13 cellular contexts compared by ENCODE assay signal in genomic region chr14:56172571-56172971, GRCh38. TPM values are rescaled to one million over a fixed set of nuclear protein-coding genes. Genes with fewer than 3 reads are reported as not detected.
DNase-seq lines count a peak whose midpoint lies in the region; ATAC-seq, FAIRE-seq and TF ChIP-seq lines count a peak whose summit lies in the region.
"Had no signal": no experiment of that assay in that cellular context is flagged by ENCODE, and none has a peak within 500 bp of the region (broad histone marks: within the 10 kb centered on the region; RNA-seq: fewer than 3 reads in every experiment).

No MANE protein-coding gene starts in this region.

- WGBS in A549 (ENCODE audit: missing lambda C conversion rate) = 31% methylated on average over 3 of the region's 3 CpGs

- DNase-seq in A549 (ENCODE audit: low read depth in 1 of 2, low spot score in 1 of 2) = peak in 1 of 2 experiments; percentile 39
- peak; percentile 79 for DNase-seq in HCEC 1CT
- no peak for DNase-seq in activated naive CD8-positive, alpha-beta T cell treated with anti-CD3 and anti-CD28 coated beads, Interleukin-2, amount 10 ng/mL, durations not matched to agents 7 days and 5 days
- no peak for DNase-seq in immature natural killer cell
- DNase-seq in NCI-H1694 treated with DMSO at 0.1 percent for 48 hours (lab: John Stamatoyannopoulos, UW) = no peak
- DNase-seq: activated CD4-positive, alpha-beta T cell treated with anti-CD3 and anti-CD28 coated beads for 1 hour; DMS79; NCI-H2107 had no signal

- TF ChIP-seq POLR2A in A549 (IDR thresholded peaks at IDR 0.05; ENCODE audit: low read length) = no peak

- TF ChIP-seq EP300 in A549 (IDR thresholded peaks at IDR 0.05) = no peak

- H3K4me3 Mint-ChIP-seq in activated naive CD8-positive, alpha-beta T cell treated with anti-CD3 and anti-CD28 coated beads, Interleukin-2, amount 10 ng/mL, durations not matched to agents 7 days and 5 days = peak overlapping the region; percentile 70
- H3K4me3 Mint-ChIP-seq in immature natural killer cell = peak overlapping the region in 4 of 5 donors; percentile 4 to 58 (median 30)

- H3K27ac Mint-ChIP-seq in activated naive CD8-positive, alpha-beta T cell treated with anti-CD3 and anti-CD28 coated beads, Interleukin-2, amount 10 ng/mL, durations not matched to agents 7 days and 5 days = peak overlapping the region; percentile 77
- H3K27ac Mint-ChIP-seq in immature natural killer cell = peak overlapping the region in 4 of 6 donors; percentile 5 to 43 (median 5)

- no peaks in the 10 kb centered on the region for H3K9me3 ChIP-seq in A549
- H3K9me3 ChIP-seq: neutrophil had no signal

- H3K4me1 Mint-ChIP-seq in activated naive CD8-positive, alpha-beta T cell treated with anti-CD3 and anti-CD28 coated beads, Interleukin-2, amount 10 ng/mL, durations not matched to agents 7 days and 5 days = peaks cover 33% of the 10 kb centered on the region
- peaks cover 42 to 54% of the 10 kb centered on the region in 2 donors for H3K4me1 Mint-ChIP-seq in immature natural killer cell

- peaks cover 15% of the 10 kb centered on the region for H3K4me1 ChIP-seq in A549

- TF ChIP-seq CTCF in A549 (IDR thresholded peaks at IDR 0.05) = no peak

- peak overlapping the region in 1 of 2 experiments; percentile 54; a peak in 3 of 6 replicates for H3K27ac ChIP-seq in A549
- H3K27ac ChIP-seq: epithelial cell of prostate, neutrophil had no signal

- POLR2A ChIA-PET in A549 (lab: Yijun Ruan, JAX) = interaction anchor here (0.6 kb wide), 1 partner anchor 70 kb away, joined by 7 read pairs; no protein-coding TSS in a partner anchor
- POLR2A ChIA-PET in activated naive CD8-positive, alpha-beta T cell treated with anti-CD3 and anti-CD28 coated beads, Interleukin-2, amount 10 ng/mL, durations not matched to agents 7 days and 5 days (lab: Charles Lee) = interaction anchor here (0.8 to 0.9 kb wide), 2 partner anchors 23 to 39 kb away, joined by 3 read pairs; no protein-coding TSS in a partner anchor

- H3K4me2 ChIP-seq in A549 = peak overlapping the region; percentile 59

- FAIRE-seq in A549 (lab: Jason Lieb, UNC) = no peak

- H3K36me3 Mint-ChIP-seq in activated naive CD8-positive, alpha-beta T cell treated with anti-CD3 and anti-CD28 coated beads, Interleukin-2, amount 10 ng/mL, durations not matched to agents 7 days and 5 days = peaks cover 9% of the 10 kb centered on the region
- peaks cover 0 to 4% (median 1%) of the 10 kb centered on the region in 3 donors for H3K36me3 Mint-ChIP-seq in immature natural killer cell

- CTCF ChIA-PET in A549 (lab: Yijun Ruan, JAX) = no interaction called here

- no peak for TF ChIP-seq RAD21 in A549 (conservative IDR thresholded peaks at IDR 0.05 in 1 of 2, IDR thresholded peaks at IDR 0.05 in 1 of 2)

- H3K4me3 ChIP-seq in A549 = no peak overlapping the region

- H3K9me3 Mint-ChIP-seq in activated naive CD8-positive, alpha-beta T cell treated with anti-CD3 and anti-CD28 coated beads, Interleukin-2, amount 10 ng/mL, durations not matched to agents 7 days and 5 days = peaks cover 2% of the 10 kb centered on the region
- peaks cover 0 to 5% (median 1%) of the 10 kb centered on the region in 6 donors for H3K9me3 Mint-ChIP-seq in immature natural killer cell

- ATAC-seq in A549 (peak in 1 of 2 experiments; percentile 65; a peak in 3 of 6 replicates), GM18502 (IDR thresholded peaks at IDR 0.05; ENCODE audit: poor library complexity, unreplicated experiment) (no peak), GM18498 (IDR thresholded peaks at IDR 0.05; ENCODE audit: unreplicated experiment) (no peak), GM19023 (IDR thresholded peaks at IDR 0.05; ENCODE audit: unreplicated experiment) (no peak)
- ATAC-seq in activated naive CD8-positive, alpha-beta T cell treated with anti-CD3 and anti-CD28 coated beads, Interleukin-2, amount 10 ng/mL, durations not matched to agents 7 days and 5 days (ENCODE audit: low read depth) = peak; percentile 65

- H3K27me3 Mint-ChIP-seq in activated naive CD8-positive, alpha-beta T cell treated with anti-CD3 and anti-CD28 coated beads, Interleukin-2, amount 10 ng/mL, durations not matched to agents 7 days and 5 days = peaks cover 3% of the 10 kb centered on the region
- peaks cover 0 to 6% (median 0%) of the 10 kb centered on the region in 3 donors for H3K27me3 Mint-ChIP-seq in immature natural killer cell (ENCODE audit: low read depth in 3 of 3)

TF ChIP-seq in A549, 52 proteins besides CTCF, POLR2A, EP300 and RAD21:
- TF ChIP-seq HOXA7 (CRISPR knock-in tag; IDR thresholded peaks at IDR 0.05) (no peak), RNF2 (IDR thresholded peaks at IDR 0.05; ENCODE audit: borderline replicate concordance, low read depth) (no peak), NPAS2 (CRISPR knock-in tag; IDR thresholded peaks at IDR 0.05; ENCODE audit: borderline replicate concordance) (no peak), FOSL2 (IDR thresholded peaks at IDR 0.05) (0 out of 2 replicates have a peak, but pooled peaks have one; percentile 15), FOSL2 (CRISPR knock-in tag; IDR thresholded peaks at IDR 0.05) (peak; percentile 69), CHD4 (IDR thresholded peaks at IDR 0.05; ENCODE audit: borderline replicate concordance) (no peak), SMC3 (IDR thresholded peaks at IDR 0.05) (no peak), FOXS1 (CRISPR knock-in tag; IDR thresholded peaks at IDR 0.05) (no peak), FOSB (CRISPR knock-in tag; IDR thresholded peaks at IDR 0.05) (no peak), KDM5A (IDR thresholded peaks at IDR 0.05) (no peak), CEBPB (IDR thresholded peaks at IDR 0.05) (no peak), ZNF302 (CRISPR knock-in tag; IDR thresholded peaks at IDR 0.05) (no peak), MYC (IDR thresholded peaks at IDR 0.05; ENCODE audit: borderline replicate concordance, low read length) (no peak), CHD2 (IDR thresholded peaks at IDR 0.05; ENCODE audit: low read length, partially characterized antibody) (no peak), JUNB (IDR thresholded peaks at IDR 0.05) (0 out of 2 replicates have a peak, but pooled peaks have one; percentile 18), PHF8 (IDR thresholded peaks at IDR 0.05; ENCODE audit: borderline replicate concordance, low read depth) (no peak)
- TF ChIP-seq, protein P1, sequence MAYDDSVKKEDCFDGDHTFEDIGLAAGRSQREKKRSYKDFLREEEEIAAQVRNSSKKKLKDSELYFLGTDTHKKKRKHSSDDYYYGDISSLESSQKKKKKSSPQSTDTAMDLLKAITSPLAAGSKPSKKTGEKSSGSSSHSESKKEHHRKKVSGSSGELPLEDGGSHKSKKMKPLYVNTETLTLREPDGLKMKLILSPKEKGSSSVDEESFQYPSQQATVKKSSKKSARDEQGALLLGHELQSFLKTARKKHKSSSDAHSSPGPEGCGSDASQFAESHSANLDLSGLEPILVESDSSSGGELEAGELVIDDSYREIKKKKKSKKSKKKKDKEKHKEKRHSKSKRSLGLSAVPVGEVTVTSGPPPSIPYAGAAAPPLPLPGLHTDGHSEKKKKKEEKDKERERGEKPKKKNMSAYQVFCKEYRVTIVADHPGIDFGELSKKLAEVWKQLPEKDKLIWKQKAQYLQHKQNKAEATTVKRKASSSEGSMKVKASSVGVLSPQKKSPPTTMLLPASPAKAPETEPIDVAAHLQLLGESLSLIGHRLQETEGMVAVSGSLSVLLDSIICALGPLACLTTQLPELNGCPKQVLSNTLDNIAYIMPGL (CRISPR knock-in tag; IDR thresholded peaks at IDR 0.05; ENCODE audit: borderline replicate concordance) = no peak
- TF ChIP-seq, protein P2, sequence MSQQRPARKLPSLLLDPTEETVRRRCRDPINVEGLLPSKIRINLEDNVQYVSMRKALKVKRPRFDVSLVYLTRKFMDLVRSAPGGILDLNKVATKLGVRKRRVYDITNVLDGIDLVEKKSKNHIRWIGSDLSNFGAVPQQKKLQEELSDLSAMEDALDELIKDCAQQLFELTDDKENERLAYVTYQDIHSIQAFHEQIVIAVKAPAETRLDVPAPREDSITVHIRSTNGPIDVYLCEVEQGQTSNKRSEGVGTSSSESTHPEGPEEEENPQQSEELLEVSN (IDR thresholded peaks at IDR 0.05; ENCODE audit: borderline replicate concordance, low read depth) = no peak

RNA-seq across cellular contexts. Expression of gene PELI2, which starts 54.4 kb away (rescaled TPM):
- polyA plus RNA-seq in A549 (2011; rRNA removed) (7.2 and 9.8 TPM in 2 replicates), A549 (2017; fragmentation: RNase III; extraction: RNeasy Plus Mini Kit Qiagen cat#74134 plus additional on column Dnase treatment) (0.79 to 1.1 TPM (median 0.93 TPM) in 3 replicates), immature natural killer cell (1 to 10 TPM; 2.6 to 3.7 (median 2.7) TPM)
- 1.6 and 2.2 TPM in 2 replicates for polyA plus RNA-seq in A549 (2012; cell fraction: cytosol; rRNA removed)
- polyA plus RNA-seq in A549 (2012; cell fraction: nucleus; rRNA removed) = 1.2 and 2.1 TPM in 2 replicates
- polyA minus RNA-seq in A549 (2011; rRNA and poly(A)+ RNA removed) = 27.8 and 41.4 TPM in 2 replicates
- total RNA-seq in activated naive CD8-positive, alpha-beta T cell treated with anti-CD3 and anti-CD28 coated beads, Interleukin-2, amount 10 ng/mL, durations not matched to agents 7 days and 5 days = 1 to 10 TPM; 3.2 to 5.7 TPM
